Comparison of ENCODE assay signal across 1 cellular context in the genomic region with DNA sequence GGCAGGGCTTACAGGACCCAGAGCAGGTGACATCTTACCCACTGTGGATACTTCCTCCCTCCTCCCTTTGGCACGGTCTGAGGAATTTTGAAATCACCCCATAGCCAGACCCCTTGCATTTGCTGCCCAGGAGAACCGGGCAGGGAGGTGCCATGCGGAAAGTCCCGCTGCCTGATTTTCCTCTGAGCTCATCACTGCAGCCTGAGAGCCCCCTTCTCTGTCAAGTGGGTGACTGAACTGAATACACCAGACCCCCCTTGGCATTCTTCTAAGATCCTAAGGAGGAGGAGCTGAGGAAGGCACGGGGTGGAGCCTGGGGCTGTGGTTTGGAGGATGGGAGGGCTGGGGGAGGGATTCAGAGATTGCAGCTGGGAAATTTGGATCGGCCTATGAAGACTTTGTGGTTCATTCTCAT.
TF ChIP-seq lines count a peak whose summit lies in the region.

No MANE protein-coding gene starts in this region.

TF ChIP-seq in IMR-90, 13 proteins besides CTCF, POLR2A, EP300 and RAD21:
- TF ChIP-seq MXI1 (IDR thresholded peaks at IDR 0.05; ENCODE audit: borderline replicate concordance, low read depth, low read length) (no peak), NFE2L2 (IDR thresholded peaks at IDR 0.05; ENCODE audit: low read depth, low read length) (no peak), MAZ (IDR thresholded peaks at IDR 0.05; ENCODE audit: borderline replicate concordance, low read depth, low read length) (0 out of 2 replicates have a peak, but pooled peaks have one; percentile 10)
